Comparison of ENCODE assay signal across 10 cellular contexts in genomic region chr4:26141101-26141830, GRCh38.
DNase-seq lines count a peak whose midpoint lies in the region; ATAC-seq and TF ChIP-seq lines count a peak whose summit lies in the region.
"Had no signal": no experiment of that assay in that cellular context is flagged by ENCODE, and none has a peak within 500 bp of the region (broad histone marks: within the 10 kb centered on the region; RNA-seq: fewer than 3 reads in every experiment).

No MANE protein-coding gene starts in this region.

- no peaks in the 10 kb centered on the region for H3K9me3 Mint-ChIP-seq in progenitor cell of endocrine pancreas (ENCODE audit: low read depth)
- H3K9me3 Mint-ChIP-seq: CD8-positive, alpha-beta T cell; IgD-negative memory B cell had no signal

- H3K27me3 ChIP-seq in BLaER1 treated with 17β-estradiol and CSF1 and Interleukin-3, amounts not matched to agents 10 nM and 100 nM, result no peaks in the 10 kb centered on the region
- H3K27me3 ChIP-seq in fibroblast of lung (ENCODE audit: control insufficient read depth, insufficient read depth, low read length), result no peaks in the 10 kb centered on the region

- peak overlapping the region; percentile 63 for H2AFZ ChIP-seq in fibroblast of lung (ENCODE audit: low read length)

- H3K27me3 Mint-ChIP-seq in progenitor cell of endocrine pancreas, result no peaks in the 10 kb centered on the region

- peaks cover 14 to 91% (median 17%) of the 10 kb centered on the region in 10 experiments; a peak in 19 of 20 replicates for H3K4me1 ChIP-seq in BLaER1 treated with 17β-estradiol and CSF1 and Interleukin-3, amounts not matched to agents 10 nM and 100 nM
- H3K4me1 ChIP-seq in fibroblast of lung (ENCODE audit: control insufficient read depth, extremely low read depth, insufficient read depth, low read length), result peaks cover 8% of the 10 kb centered on the region

- CTCF ChIA-PET in HEK293T (lab: Yijun Ruan, JAX), result interaction anchor here (0.6 to 1.2 kb wide), 3 partner anchors 8 to 20 kb away, joined by 3 to 4 read pairs (median 3); no protein-coding TSS in a partner anchor

- no peaks in the 10 kb centered on the region for H4K20me1 ChIP-seq in BLaER1 treated with 17β-estradiol and CSF1 and Interleukin-3, amounts not matched to agents 10 nM and 100 nM
- no peaks in the 10 kb centered on the region for H4K20me1 ChIP-seq in fibroblast of lung (ENCODE audit: control insufficient read depth, extremely low read depth, insufficient read depth, low read length)

- H3K4me2 ChIP-seq in BLaER1 treated with 17β-estradiol and CSF1 and Interleukin-3, amounts not matched to agents 10 nM and 100 nM, result peak overlapping the region; percentile 14 to 87 (median 54); a peak in 21 of 22 replicates
- H3K4me2 ChIP-seq in fibroblast of lung (ENCODE audit: extremely low read depth, insufficient read depth, low read length), result no peak overlapping the region

- no peaks in the 10 kb centered on the region for H3K36me3 Mint-ChIP-seq in progenitor cell of endocrine pancreas (ENCODE audit: insufficient read depth)
- H3K36me3 Mint-ChIP-seq: CD8-positive, alpha-beta T cell; IgD-negative memory B cell had no signal

- TF ChIP-seq CTCF in fibroblast of lung (conservative IDR thresholded peaks at IDR 0.05 in 1 of 2, IDR thresholded peaks at IDR 0.05 in 1 of 2; ENCODE audit: low read depth in 1 of 2, low read length in 2 of 2) (no peak), progenitor cell of endocrine pancreas (IDR thresholded peaks at IDR 0.05; ENCODE audit: unreplicated experiment) (no peak)

- H3K9ac ChIP-seq in BLaER1 treated with 17β-estradiol and CSF1 and Interleukin-3, amounts not matched to agents 10 nM and 100 nM, result peak overlapping the region in 3 of 11 experiments; percentile 50 to 75 (median 75); a peak in 5 of 22 replicates
- H3K9ac ChIP-seq in fibroblast of lung (ENCODE audit: insufficient read depth, low read length), result no peak overlapping the region

- no peaks in the 10 kb centered on the region for H3K79me2 ChIP-seq in fibroblast of lung (ENCODE audit: control insufficient read depth, insufficient read depth, low read length)

- peak; percentile 36 for DNase-seq in RPMI7951 (ENCODE audit: low read depth)
- DNase-seq in fibroblast of lung (ENCODE audit: low read depth in 2 of 2), result peak in 1 of 2 donors; percentile 55
- DNase-seq in progenitor cell of endocrine pancreas (ENCODE audit: low spot score, unreplicated experiment), result no peak
- DNase-seq in GM19240 (ENCODE audit: insufficient read length, low spot score), result no peak
- DNase-seq in HEK293T (ENCODE audit: extremely low spot score), result no peak
- DNase-seq in D341Med (ENCODE audit: low spot score), result no peak
- DNase-seq: CD8-positive, alpha-beta T cell had no signal

- H3K36me3 ChIP-seq in BLaER1 treated with 17β-estradiol and CSF1 and Interleukin-3, amounts not matched to agents 10 nM and 100 nM, result no peaks in the 10 kb centered on the region
- no peaks in the 10 kb centered on the region for H3K36me3 ChIP-seq in fibroblast of lung (ENCODE audit: control insufficient read depth, insufficient read depth, low read length)

- no peak overlapping the region for H3K4me3 Mint-ChIP-seq in progenitor cell of endocrine pancreas (ENCODE audit: low read depth)
- H3K4me3 Mint-ChIP-seq: CD8-positive, alpha-beta T cell had no signal

- POLR2A ChIA-PET in HEK293T (lab: Yijun Ruan, JAX), result interaction anchor here (0.6 to 1.3 kb wide), 3 partner anchors 20 to 179 kb away, joined by 3 to 5 read pairs (median 3); no protein-coding TSS in a partner anchor

- H3K27ac Mint-ChIP-seq in progenitor cell of endocrine pancreas, result peak overlapping the region; percentile 35
- H3K27ac Mint-ChIP-seq: CD8-positive, alpha-beta T cell; IgD-negative memory B cell had no signal

- no peak overlapping the region for H3K4me3 ChIP-seq in BLaER1 treated with 17β-estradiol and CSF1 and Interleukin-3, amounts not matched to agents 10 nM and 100 nM
- no peak overlapping the region for H3K4me3 ChIP-seq in fibroblast of lung (replicated peaks in 1 of 4; ENCODE audit: control extremely low read depth in 1 of 4, insufficient read depth in 1 of 4, low read depth in 3 of 4, low read length in 4 of 4)

- ATAC-seq in GM19035 (IDR thresholded peaks at IDR 0.05; ENCODE audit: unreplicated experiment), result no peak
- ATAC-seq: CD8-positive, alpha-beta T cell had no signal

- H3K27ac ChIP-seq in BLaER1 treated with 17β-estradiol and CSF1 and Interleukin-3, amounts not matched to agents 10 nM and 100 nM, result peak overlapping the region in 6 of 11 experiments; percentile 14 to 93 (median 65); a peak in 9 of 22 replicates
- H3K27ac ChIP-seq in fibroblast of lung (ENCODE audit: insufficient read depth, low read length), result peak overlapping the region; percentile 60

- H3K4me1 Mint-ChIP-seq in progenitor cell of endocrine pancreas (ENCODE audit: low read depth), result peaks cover 27% of the 10 kb centered on the region

- H3K9me3 ChIP-seq in BLaER1 treated with 17β-estradiol and CSF1 and Interleukin-3, amounts not matched to agents 10 nM and 100 nM (replicated peaks in 1 of 11), result peaks cover 0 to 2% (median 0%) of the 10 kb centered on the region in 11 experiments; a peak in 4 of 22 replicates
- H3K9me3 ChIP-seq in fibroblast of lung (ENCODE audit: control insufficient read depth, insufficient read depth, low read depth, low read length), result no peaks in the 10 kb centered on the region

TF ChIP-seq in HEK293T, 16 proteins besides CTCF, POLR2A, EP300 and RAD21:
- TF ChIP-seq PKNOX1 (IDR thresholded peaks at IDR 0.05), result no peak
- TF ChIP-seq ARNT (IDR thresholded peaks at IDR 0.05), result no peak
- no peak for TF ChIP-seq BHLHE40 (IDR thresholded peaks at IDR 0.05; ENCODE audit: borderline replicate concordance)
- TF ChIP-seq HDGF (IDR thresholded peaks at IDR 0.05; ENCODE audit: borderline replicate concordance), result no peak
- TF ChIP-seq FOXK2 (IDR thresholded peaks at IDR 0.05), result no peak
- no peak for TF ChIP-seq FOXA1 (IDR thresholded peaks at IDR 0.05)
- TF ChIP-seq L3MBTL2 (conservative IDR thresholded peaks at IDR 0.05), result no peak
- no peak for TF ChIP-seq FOXM1 (IDR thresholded peaks at IDR 0.05; ENCODE audit: borderline replicate concordance)
- no peak for TF ChIP-seq ELF4 (IDR thresholded peaks at IDR 0.05)
- TF ChIP-seq CTBP1 (IDR thresholded peaks at IDR 0.05; ENCODE audit: borderline replicate concordance), result no peak
- no peak for TF ChIP-seq NFRKB (IDR thresholded peaks at IDR 0.05)
- TF ChIP-seq TARDBP (IDR thresholded peaks at IDR 0.05), result no peak
- TF ChIP-seq SUZ12 (IDR thresholded peaks at IDR 0.05), result no peak
- no peak for TF ChIP-seq LEF1 (IDR thresholded peaks at IDR 0.05; ENCODE audit: borderline replicate concordance)
- TF ChIP-seq SP1 (IDR thresholded peaks at IDR 0.05), result no peak
- no peak for TF ChIP-seq ZNF384 (IDR thresholded peaks at IDR 0.05)
